1 cellular context compared by ENCODE assay signal in genomic region chr20:35768731-35769664, GRCh38.
TF ChIP-seq lines count a peak whose summit lies in the region.

No MANE protein-coding gene starts in this region.

TF ChIP-seq in HepG2, 621 proteins besides CTCF, POLR2A, EP300 and RAD21 (continued from another document and continues in another):
- no peak for TF ChIP-seq ATF4 (CRISPR knock-in tag; IDR thresholded peaks at IDR 0.05)
- TF ChIP-seq ZNF496 (CRISPR knock-in tag; IDR thresholded peaks at IDR 0.05; ENCODE audit: insufficient replicate concordance): no peak
- TF ChIP-seq TIGD3 (CRISPR knock-in tag; IDR thresholded peaks at IDR 0.05; ENCODE audit: borderline replicate concordance): no peak
- no peak for TF ChIP-seq ZNF138 (CRISPR knock-in tag; IDR thresholded peaks at IDR 0.05; ENCODE audit: low read depth)
- 0 out of 2 replicates have a peak, but pooled peaks have one; percentile 51 for TF ChIP-seq SSRP1 (CRISPR knock-in tag; IDR thresholded peaks at IDR 0.05)
- no peak for TF ChIP-seq HNRNPLL (IDR thresholded peaks at IDR 0.05; ENCODE audit: low read depth, low read length, poor library complexity, severe bottlenecking)
- no peak for TF ChIP-seq ZNF678 (CRISPR knock-in tag; IDR thresholded peaks at IDR 0.05)
- no peak for TF ChIP-seq ZFAT (CRISPR knock-in tag; conservative IDR thresholded peaks at IDR 0.05)
- no peak for TF ChIP-seq SNAPC5 (CRISPR knock-in tag; IDR thresholded peaks at IDR 0.05; ENCODE audit: borderline replicate concordance)
- peak; percentile 51; the same call in 1 of the 2 replicates for TF ChIP-seq TFE3 (CRISPR knock-in tag; IDR thresholded peaks at IDR 0.05)
- no peak for TF ChIP-seq ZNF513 (CRISPR knock-in tag; conservative IDR thresholded peaks at IDR 0.05)
- TF ChIP-seq NONO (IDR thresholded peaks at IDR 0.05): no peak
- TF ChIP-seq NONO (CRISPR knock-in tag; conservative IDR thresholded peaks at IDR 0.05): no peak
- no peak for TF ChIP-seq ZNF761 (CRISPR knock-in tag; conservative IDR thresholded peaks at IDR 0.05)
- TF ChIP-seq ZMYM4 (CRISPR knock-in tag; IDR thresholded peaks at IDR 0.05): peak; percentile 69; the same call in 1 of the 2 replicates
- TF ChIP-seq AKNA (CRISPR knock-in tag; IDR thresholded peaks at IDR 0.05; ENCODE audit: borderline replicate concordance): no peak
- no peak for TF ChIP-seq SCMH1 (CRISPR knock-in tag; IDR thresholded peaks at IDR 0.05; ENCODE audit: borderline replicate concordance)
- 0 out of 2 replicates have a peak, but pooled peaks have one; percentile 22 for TF ChIP-seq HOXA5 (CRISPR knock-in tag; IDR thresholded peaks at IDR 0.05)
- TF ChIP-seq ZUFSP (CRISPR knock-in tag; IDR thresholded peaks at IDR 0.05; ENCODE audit: borderline replicate concordance): no peak
- TF ChIP-seq ZNF792 (CRISPR knock-in tag; IDR thresholded peaks at IDR 0.05): no peak
- TF ChIP-seq ZNF121 (CRISPR knock-in tag; IDR thresholded peaks at IDR 0.05): no peak
- no peak for TF ChIP-seq ZNF772 (CRISPR knock-in tag; IDR thresholded peaks at IDR 0.05)
- TF ChIP-seq KLF12 (CRISPR knock-in tag; IDR thresholded peaks at IDR 0.05; ENCODE audit: borderline replicate concordance): no peak
- peak; percentile 21; the same call in 1 of the 2 replicates for TF ChIP-seq BCL6 (CRISPR knock-in tag; IDR thresholded peaks at IDR 0.05)
- peak; percentile 51; the same call in 1 of the 2 replicates for TF ChIP-seq ZGPAT (CRISPR knock-in tag; IDR thresholded peaks at IDR 0.05)
- no peak for TF ChIP-seq SIX4 (CRISPR knock-in tag; IDR thresholded peaks at IDR 0.05)
- no peak for TF ChIP-seq TRAFD1 (CRISPR knock-in tag; IDR thresholded peaks at IDR 0.05; ENCODE audit: borderline replicate concordance)
- TF ChIP-seq REL (CRISPR knock-in tag; conservative IDR thresholded peaks at IDR 0.05): no peak
- TF ChIP-seq ZKSCAN5 (CRISPR knock-in tag; IDR thresholded peaks at IDR 0.05): no peak
- no peak for TF ChIP-seq IKZF4 (CRISPR knock-in tag; IDR thresholded peaks at IDR 0.05; ENCODE audit: borderline replicate concordance, low read depth, not compliant biosample characterization)
- TF ChIP-seq ZNF205 (CRISPR knock-in tag; IDR thresholded peaks at IDR 0.05): peak; percentile 79
- TF ChIP-seq ZSCAN5A (CRISPR knock-in tag; IDR thresholded peaks at IDR 0.05; ENCODE audit: borderline replicate concordance): no peak
- TF ChIP-seq ZNF329 (CRISPR knock-in tag; IDR thresholded peaks at IDR 0.05; ENCODE audit: low read depth): no peak
- TF ChIP-seq BRCA1 (CRISPR knock-in tag; IDR thresholded peaks at IDR 0.05): no peak
- 0 out of 2 replicates have a peak, but pooled peaks have one; percentile 11 for TF ChIP-seq ZNF850 (CRISPR knock-in tag; conservative IDR thresholded peaks at IDR 0.05)
- TF ChIP-seq GATAD2A (CRISPR knock-in tag; IDR thresholded peaks at IDR 0.05): peak; percentile 68
- no peak for TF ChIP-seq ZNF776 (CRISPR knock-in tag; IDR thresholded peaks at IDR 0.05)
- no peak for TF ChIP-seq JUNB (CRISPR knock-in tag; IDR thresholded peaks at IDR 0.05; ENCODE audit: borderline replicate concordance)
- TF ChIP-seq NR1H2 (CRISPR knock-in tag; IDR thresholded peaks at IDR 0.05; ENCODE audit: borderline replicate concordance, low read depth): no peak
- no peak for TF ChIP-seq ZSCAN31 (CRISPR knock-in tag; IDR thresholded peaks at IDR 0.05; ENCODE audit: low read depth)
- TF ChIP-seq SOX6 (IDR thresholded peaks at IDR 0.05): no peak
- TF ChIP-seq SOX6 (CRISPR knock-in tag; IDR thresholded peaks at IDR 0.05): peak; percentile 73
- no peak for TF ChIP-seq SIX1 (CRISPR knock-in tag; IDR thresholded peaks at IDR 0.05; ENCODE audit: borderline replicate concordance)
- TF ChIP-seq ATAD3A (CRISPR knock-in tag; IDR thresholded peaks at IDR 0.05): no peak
- TF ChIP-seq HIVEP1 (CRISPR knock-in tag; IDR thresholded peaks at IDR 0.05): peak; percentile 34; the same call in 1 of the 2 replicates
- TF ChIP-seq ZNF720 (CRISPR knock-in tag; IDR thresholded peaks at IDR 0.05): no peak
